In the genomic region with DNA sequence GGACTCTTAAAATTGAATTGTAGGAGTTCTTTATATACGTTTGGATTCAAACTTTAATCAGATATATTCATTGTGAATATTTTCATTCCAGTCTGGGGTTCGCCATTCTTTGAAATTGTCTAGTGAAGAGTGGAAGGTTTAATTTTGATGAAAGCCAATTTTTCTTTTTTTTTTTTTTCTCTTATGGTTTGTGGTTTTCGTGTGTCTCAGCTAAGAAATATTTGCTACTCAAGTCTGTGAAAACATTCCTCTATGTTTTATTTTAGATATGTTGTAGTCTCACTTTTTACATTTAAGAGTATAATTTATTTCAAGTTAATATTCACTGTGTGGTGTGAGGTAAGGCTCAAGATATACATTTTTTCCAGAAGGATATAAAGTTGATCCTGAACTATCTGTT, we compare ENCODE assay signal across 16 cellular contexts.
A peak's percentile ranks its signal among the peaks of the same experiment; 100 is the strongest.
DNase-seq lines count a peak whose midpoint lies in the region.
"Had no signal": no experiment of that assay in that cellular context is flagged by ENCODE, and none has a peak within 500 bp of the region (broad histone marks: within the 10 kb centered on the region; RNA-seq: fewer than 3 reads in every experiment).

No MANE protein-coding gene starts in this region.

- intact Hi-C loops in activated T-helper 1 cell treated with anti-CD3 and anti-CD28 coated beads, Interleukin-12 subunit alpha, Interleukin-12 subunit beta, Interleukin-2, Interleukin-4 antibody, amounts not matched to agents 30 ng/mL and 10 ng/mL and 1 ng/mL, durations not matched to agents 14 hours and 24 hours and 36 hours (cut with micrococcal nuclease) = no loop called here

- no peak overlapping the region for H3K4me3 Mint-ChIP-seq in activated T-helper 1 cell treated with anti-CD3 and anti-CD28 coated beads, Interleukin-12 subunit alpha, Interleukin-12 subunit beta, Interleukin-2, Interleukin-4 antibody, amounts not matched to agents 30 ng/mL and 10 ng/mL and 1 ng/mL, durations not matched to agents 14 hours and 24 hours and 36 hours
- H3K4me3 Mint-ChIP-seq: CD14-positive monocyte had no signal

- H3K36me3 Mint-ChIP-seq in activated T-helper 1 cell treated with anti-CD3 and anti-CD28 coated beads, Interleukin-12 subunit alpha, Interleukin-12 subunit beta, Interleukin-2, Interleukin-4 antibody, amounts not matched to agents 30 ng/mL and 10 ng/mL and 1 ng/mL, durations not matched to agents 14 hours and 24 hours and 36 hours (ENCODE audit: low read depth) = no peaks in the 10 kb centered on the region
- H3K36me3 Mint-ChIP-seq: CD14-positive monocyte had no signal

- no peaks in the 10 kb centered on the region for H3K4me1 Mint-ChIP-seq in activated T-helper 1 cell treated with anti-CD3 and anti-CD28 coated beads, Interleukin-12 subunit alpha, Interleukin-12 subunit beta, Interleukin-2, Interleukin-4 antibody, amounts not matched to agents 30 ng/mL and 10 ng/mL and 1 ng/mL, durations not matched to agents 14 hours and 24 hours and 36 hours (ENCODE audit: low read depth)
- H3K4me1 Mint-ChIP-seq: CD14-positive monocyte had no signal

- H3K9me3 Mint-ChIP-seq in activated T-helper 1 cell treated with anti-CD3 and anti-CD28 coated beads, Interleukin-12 subunit alpha, Interleukin-12 subunit beta, Interleukin-2, Interleukin-4 antibody, amounts not matched to agents 30 ng/mL and 10 ng/mL and 1 ng/mL, durations not matched to agents 14 hours and 24 hours and 36 hours = no peaks in the 10 kb centered on the region

- no peaks in the 10 kb centered on the region for H3K27me3 Mint-ChIP-seq in activated T-helper 1 cell treated with anti-CD3 and anti-CD28 coated beads, Interleukin-12 subunit alpha, Interleukin-12 subunit beta, Interleukin-2, Interleukin-4 antibody, amounts not matched to agents 30 ng/mL and 10 ng/mL and 1 ng/mL, durations not matched to agents 14 hours and 24 hours and 36 hours (ENCODE audit: insufficient read depth)

- H3K27ac Mint-ChIP-seq in activated T-helper 1 cell treated with anti-CD3 and anti-CD28 coated beads, Interleukin-12 subunit alpha, Interleukin-12 subunit beta, Interleukin-2, Interleukin-4 antibody, amounts not matched to agents 30 ng/mL and 10 ng/mL and 1 ng/mL, durations not matched to agents 14 hours and 24 hours and 36 hours = no peak overlapping the region
- H3K27ac Mint-ChIP-seq: CD14-positive monocyte had no signal

- DNase-seq in AG20443 (ENCODE audit: low spot score) (peak; percentile 14), LHCN-M2 (ENCODE audit: low read depth) (peak; percentile 64), amniotic epithelial cell (ENCODE audit: low read depth) (peak; percentile 17), glomerular visceral epithelial cell (ENCODE audit: extremely low spot score) (peak; percentile 4), islet precursor cell (no peak), NCI-H446 treated with DMSO at 0.1 percent for 48 hours (lab: John Stamatoyannopoulos, UW) (no peak), RPMI8226 (no peak)
- DNase-seq in activated T-helper 1 cell treated with anti-CD3 and anti-CD28 coated beads, Interleukin-12 subunit alpha, Interleukin-12 subunit beta, Interleukin-2, Interleukin-4 antibody, amounts not matched to agents 30 ng/mL and 10 ng/mL and 1 ng/mL, durations not matched to agents 14 hours and 24 hours and 36 hours (ENCODE audit: low spot score) = no peak
- DNase-seq: COR-L47, DMS153, NCI-H1417 treated with DMSO at 0.1 percent for 48 hours, NCI-H1930, NCI-H2171, NCI-H510A treated with DMSO at 0.1 percent for 48 hours, SIG-M5 had no signal

Comparison
In these comparisons a context has a peak if more than half of its experiments do, and no peak if none do; other contexts are left out.
1. DNase-seq: peak in AG20443 (single experiment), LHCN-M2 (single experiment), amniotic epithelial cell (single experiment) and glomerular visceral epithelial cell (single experiment); none in islet precursor cell (single experiment), activated T-helper 1 cell treated with anti-CD3 and anti-CD28 coated beads, Interleukin-12 subunit alpha, Interleukin-12 subunit beta, Interleukin-2, Interleukin-4 antibody, amounts not matched to agents 30 ng/mL and 10 ng/mL and 1 ng/mL, durations not matched to agents 14 hours and 24 hours and 36 hours (single experiment), NCI-H446 treated with DMSO at 0.1 percent for 48 hours (single experiment) and RPMI8226 (single experiment).